In genomic region chr6:41767112-41767946, GRCh38 we compare ENCODE assay signal across 7 cellular contexts. TPM values are rescaled to one million over a fixed set of nuclear protein-coding genes. Genes with fewer than 3 reads are reported as not detected.
DNase-seq lines count a peak whose midpoint lies in the region; ATAC-seq, FAIRE-seq and TF ChIP-seq lines count a peak whose summit lies in the region.

No MANE protein-coding gene starts in this region.

- H3K9me3 ChIP-seq in SJCRH30 (replicated peaks) = no peaks in the 10 kb centered on the region
- H3K9me3 ChIP-seq in small intestine (ENCODE audit: control insufficient read depth, low read depth) = no peaks in the 10 kb centered on the region

- H3K27me3 ChIP-seq in SJCRH30 = no peaks in the 10 kb centered on the region
- H3K27me3 ChIP-seq in small intestine (ENCODE audit: control insufficient read depth in 2 of 2, insufficient read depth in 2 of 2, low read length in 2 of 2) = no peaks in the 10 kb centered on the region

- WGBS in small intestine, 3 donors = 53 to 64% (median 59%) methylated on average over 15 of the region's 15 CpGs

- no peak for ATAC-seq in GM18907 (IDR thresholded peaks at IDR 0.05; ENCODE audit: unreplicated experiment)

- DNase-seq in H54 (ENCODE audit: insufficient read length, low spot score) (peak; percentile 68), SJCRH30 (peak; percentile 78 to 89), fibroblast of villous mesenchyme (ENCODE audit: low read depth) (peak; percentile 82), small intestine (peak; percentile 51), SW480 (ENCODE audit: low spot score) (no peak), KG1 (lab: John Stamatoyannopoulos, UW) (no peak)

- no peak for TF ChIP-seq POLR2A in H54 (IDR thresholded peaks at IDR 0.05; ENCODE audit: low read depth, low read length)

- H3K4me3 ChIP-seq in SJCRH30 = no peak overlapping the region
- no peak overlapping the region for H3K4me3 ChIP-seq in fibroblast of villous mesenchyme (ENCODE audit: low read depth, low read length)
- H3K4me3 ChIP-seq in small intestine (ENCODE audit: low read depth in 1 of 2, low read length in 2 of 2) = no peak overlapping the region

- FAIRE-seq in H54 (lab: Jason Lieb, UNC) (no peak), small intestine (lab: Jason Lieb, UNC) (no peak)

- no peak for TF ChIP-seq CTCF in fibroblast of villous mesenchyme (IDR thresholded peaks at IDR 0.05; ENCODE audit: insufficient read depth, low read depth, low read length)

- H3K4me1 ChIP-seq in SJCRH30 (peaks cover 24% of the 10 kb centered on the region), small intestine (ENCODE audit: control insufficient read depth in 2 of 2, insufficient read depth in 1 of 2, low read depth in 1 of 2, low read length in 1 of 2) (no peaks in the 10 kb centered on the region)

- H3K27ac ChIP-seq in SJCRH30 (no peak overlapping the region; the same call in 1 of the 2 replicates), small intestine (ENCODE audit: low read depth in 1 of 2, low read length in 1 of 2) (peak overlapping the region in 1 of 2 donors; percentile 32)

- H3K36me3 ChIP-seq in SJCRH30 (no peaks in the 10 kb centered on the region), small intestine (ENCODE audit: control insufficient read depth in 2 of 2, insufficient read depth in 2 of 2, low read length in 2 of 2) (peaks cover 2 to 5% of the 10 kb centered on the region in 2 donors)

RNA-seq across cellular contexts. Expression of gene FRS3, which starts 12.4 kb away (rescaled TPM):
- 2.6 TPM in 2 replicates for total RNA-seq in SJCRH30 (2014; rRNA removed; shearing (Covaris generic))
- 1.3 TPM in 2 replicates for total RNA-seq in fibroblast of villous mesenchyme
- 1 to 10 TPM; 1.1 to 4.2 (median 4.0) TPM for polyA plus RNA-seq in small intestine

RNA-seq across cellular contexts. Expression of gene PRICKLE4, which starts 13.3 kb away (rescaled TPM):
- total RNA-seq in SJCRH30 (2014; rRNA removed; shearing (Covaris generic)) = 0.28 TPM in 1 of 2 replicates, not detected in the other
- total RNA-seq in fibroblast of villous mesenchyme = 0.64 and 0.86 TPM in 2 replicates
- polyA plus RNA-seq in small intestine = 1 to 10 TPM in 1 of 3 donors, under 1 TPM in 1, not detected in 1; 0.89 to 1.6 TPM

RNA-seq across cellular contexts. Expression of gene PGC, which starts 20.1 kb away (rescaled TPM):
- total RNA-seq in SJCRH30 (2014; rRNA removed; shearing (Covaris generic)) = not detected in 2 replicates
- total RNA-seq in fibroblast of villous mesenchyme = not detected in 2 replicates
- 10 to 100 TPM; 12.2 to 51.3 (median 13.9) TPM for polyA plus RNA-seq in small intestine

RNA-seq across cellular contexts. Expression of gene TOMM6, which starts 20.2 kb away (rescaled TPM):
- 194 and 198 TPM in 2 replicates for total RNA-seq in SJCRH30 (2014; rRNA removed; shearing (Covaris generic))
- total RNA-seq in fibroblast of villous mesenchyme = 67.3 and 70.0 TPM in 2 replicates
- 100 to 1,000 TPM; 166 to 256 (median 216) TPM for polyA plus RNA-seq in small intestine

RNA-seq across cellular contexts. Expression of gene TFEB, which starts 31.9 kb away (rescaled TPM):
- 0.57 and 0.63 TPM in 2 replicates for total RNA-seq in SJCRH30 (2014; rRNA removed; shearing (Covaris generic))
- 3.0 and 5.2 TPM in 2 replicates for total RNA-seq in fibroblast of villous mesenchyme
- polyA plus RNA-seq in small intestine = 10 to 100 TPM; 11.5 to 34.3 (median 19.9) TPM

Comparison
In these comparisons a context has a peak if more than half of its experiments do, and no peak if none do; other contexts are left out.
1. DNase-seq: peak in H54 (single experiment), SJCRH30 (2 of 2), fibroblast of villous mesenchyme (single experiment) and small intestine (single experiment); none in SW480 (single experiment) and KG1 (single experiment).